In genomic region chr15:58521293-58521991, GRCh38 we compare ENCODE assay signal across 8 cellular contexts.
DNase-seq lines count a peak whose midpoint lies in the region; ATAC-seq and TF ChIP-seq lines count a peak whose summit lies in the region.

No MANE protein-coding gene starts in this region.

- intact Hi-C loops in esophagus muscularis mucosa (cut with DNase I), result loop anchor here (5.0 kb wide), 1 partner anchor 49 kb away; no protein-coding TSS in a partner anchor

- 74 to 88% methylated on average over 8 to 12 of the region's 13 CpGs for WGBS in endodermal cell (ENCODE audit: insufficient coverage in 1 of 2, insufficient read length in 1 of 2), 2 experiments
- 26% methylated on average over 11 of the region's 13 CpGs for WGBS in mesenchymal stem cell
- WGBS in esophagus muscularis mucosa, result 81% methylated on average over 12 of the region's 13 CpGs

- DNase-seq in ELR (ENCODE audit: low read depth) (peak; percentile 73), OCI-M1 (lab: John Stamatoyannopoulos, UW) (peak; percentile 96), endodermal cell (peak; percentile 76), mesenchymal stem cell (peak; percentile 91), esophagus muscularis mucosa (ENCODE audit: extremely low spot score) (no peak), middle frontal gyrus (ENCODE audit: extremely low spot score, low spot score) (no peak)

- peaks cover 28% of the 10 kb centered on the region for H3K4me1 Mint-ChIP-seq in endodermal cell

- H2BK5ac ChIP-seq in mesenchymal stem cell (ENCODE audit: low read depth, low read length, poor library complexity, severe bottlenecking), result peak overlapping the region; percentile 19

- no peak overlapping the region for H3K27ac ChIP-seq in endodermal cell (ENCODE audit: low read depth, low read length)
- peak overlapping the region; percentile 51 for H3K27ac ChIP-seq in mesenchymal stem cell (ENCODE audit: low read length, poor library complexity, severe bottlenecking)
- peak overlapping the region in 1 of 4 donors; percentile 28 for H3K27ac ChIP-seq in esophagus muscularis mucosa (replicated peaks in 1 of 4)

- peak overlapping the region; percentile 48 for H4K91ac ChIP-seq in mesenchymal stem cell (ENCODE audit: low read length)

- no peaks in the 10 kb centered on the region for H3K36me3 Mint-ChIP-seq in endodermal cell (ENCODE audit: low read depth)

- H3K9ac ChIP-seq in endodermal cell (ENCODE audit: extremely low read depth, low read length, poor library complexity, severe bottlenecking), result no peak overlapping the region
- H3K9ac ChIP-seq in mesenchymal stem cell (ENCODE audit: low read length), result no peak overlapping the region

- H3K36me3 ChIP-seq in endodermal cell (ENCODE audit: control insufficient read depth, insufficient read depth, low read length), result no peaks in the 10 kb centered on the region
- H3K36me3 ChIP-seq in mesenchymal stem cell (ENCODE audit: control insufficient read depth in 1 of 2, insufficient read depth in 2 of 2, low read depth in 1 of 2, low read length in 2 of 2), result no peaks in the 10 kb centered on the region
- H3K36me3 ChIP-seq in esophagus muscularis mucosa, result no peaks in the 10 kb centered on the region

- H3K27ac Mint-ChIP-seq in endodermal cell, result no peak overlapping the region

- H3K9me3 ChIP-seq in endodermal cell (ENCODE audit: control insufficient read depth, low read length) (no peaks in the 10 kb centered on the region), mesenchymal stem cell (ENCODE audit: control insufficient read depth, low read length) (no peaks in the 10 kb centered on the region), esophagus muscularis mucosa (no peaks in the 10 kb centered on the region)

- no peak overlapping the region for H3K4me3 Mint-ChIP-seq in endodermal cell

- ATAC-seq in GM21515 (IDR thresholded peaks at IDR 0.05; ENCODE audit: unreplicated experiment) (no peak), GM18511 (IDR thresholded peaks at IDR 0.05; ENCODE audit: unreplicated experiment) (no peak)

- TF ChIP-seq EP300 in esophagus muscularis mucosa (IDR thresholded peaks at IDR 0.05), result no peak

- H3K14ac ChIP-seq in mesenchymal stem cell (ENCODE audit: low read length in 2 of 2), result no peak overlapping the region

- no peaks in the 10 kb centered on the region for H3K9me3 Mint-ChIP-seq in endodermal cell

- H3K4me3 ChIP-seq in endodermal cell (ENCODE audit: low read length) (no peak overlapping the region), mesenchymal stem cell (ENCODE audit: insufficient read depth in 1 of 2, low read depth in 1 of 2, low read length in 2 of 2) (no peak overlapping the region), esophagus muscularis mucosa (no peak overlapping the region)

- peak overlapping the region; percentile 36 to 37 for H3K4ac ChIP-seq in mesenchymal stem cell (ENCODE audit: low read depth in 1 of 2, low read length in 2 of 2)

- no peak overlapping the region for H3K23ac ChIP-seq in mesenchymal stem cell (ENCODE audit: low read length in 2 of 2)

- H2BK120ac ChIP-seq in mesenchymal stem cell (ENCODE audit: low read depth, low read length), result no peak overlapping the region

- H3K4me2 ChIP-seq in mesenchymal stem cell (ENCODE audit: low read length, poor library complexity, severe bottlenecking), result no peak overlapping the region

- H2BK15ac ChIP-seq in mesenchymal stem cell (ENCODE audit: low read depth, poor library complexity, severe bottlenecking), result no peak overlapping the region

- no peak for TF ChIP-seq POLR2A in esophagus muscularis mucosa (IDR thresholded peaks at IDR 0.05; ENCODE audit: low read depth)

- no peaks in the 10 kb centered on the region for H3K79me1 ChIP-seq in mesenchymal stem cell (replicated peaks; ENCODE audit: low read length, poor library complexity, severe bottlenecking)

- H3K27me3 Mint-ChIP-seq in endodermal cell (ENCODE audit: insufficient read depth), result no peaks in the 10 kb centered on the region

- H3K18ac ChIP-seq in mesenchymal stem cell (ENCODE audit: low read depth in 1 of 2, low read length in 2 of 2), result peak overlapping the region; percentile 44 to 59

- peak overlapping the region; percentile 11 to 82 for H2BK12ac ChIP-seq in mesenchymal stem cell (ENCODE audit: low read length in 2 of 2)

- H2AFZ ChIP-seq in mesenchymal stem cell (ENCODE audit: low read depth, low read length), result no peak overlapping the region

- TF ChIP-seq CTCF in endodermal cell (conservative IDR thresholded peaks at IDR 0.05) (no peak), esophagus muscularis mucosa (IDR thresholded peaks at IDR 0.05) (no peak)

- H3K4me1 ChIP-seq in endodermal cell (ENCODE audit: control insufficient read depth, insufficient read depth, low read length) (peaks cover 7% of the 10 kb centered on the region), mesenchymal stem cell (ENCODE audit: control insufficient read depth, insufficient read depth, low read depth, low read length) (peaks cover 28% of the 10 kb centered on the region), esophagus muscularis mucosa (peaks cover 10 to 32% (median 27%) of the 10 kb centered on the region in 4 donors)

- peak overlapping the region; percentile 77 for H2AK5ac ChIP-seq in mesenchymal stem cell (ENCODE audit: low read length, severe bottlenecking)

- H4K8ac ChIP-seq in mesenchymal stem cell (ENCODE audit: low read length), result peak overlapping the region; percentile 92

- H3K27me3 ChIP-seq in endodermal cell (ENCODE audit: control insufficient read depth, insufficient read depth, low read length, poor library complexity, severe bottlenecking) (no peaks in the 10 kb centered on the region), mesenchymal stem cell (ENCODE audit: control insufficient read depth in 1 of 2, insufficient read depth in 1 of 2, low read length in 2 of 2) (no peaks in the 10 kb centered on the region), esophagus muscularis mucosa (no peaks in the 10 kb centered on the region)

Comparison
In these comparisons a context has a peak if more than half of its experiments do, and no peak if none do; other contexts are left out.
1. DNase-seq: peak in ELR (single experiment), OCI-M1 (single experiment), endodermal cell (single experiment) and mesenchymal stem cell (single experiment); none in esophagus muscularis mucosa (single experiment) and middle frontal gyrus (single experiment).